ENCODE assay signal across 35 cellular contexts in genomic region chr19:34953092-34953491, GRCh38.
"Had no signal": no experiment of that assay in that cellular context is flagged by ENCODE, and none has a peak within 500 bp of the region (broad histone marks: within the 10 kb centered on the region; RNA-seq: fewer than 3 reads in every experiment).

No MANE protein-coding gene starts in this region.

- H3K27me3 Mint-ChIP-seq: activated B cell treated with CpG ODN at 0.5 μM for 24 hours; activated CD8-positive, alpha-beta memory T cell treated with anti-CD3 and anti-CD28 coated beads, Interleukin-2, amount 10 ng/mL, durations not matched to agents 7 days and 5 days; activated naive CD4-positive, alpha-beta T cell treated with anti-CD3 and anti-CD28 coated beads, Interleukin-2, amount 10 ng/mL, durations not matched to agents 7 days and 5 days; activated naive CD8-positive, alpha-beta T cell treated with anti-CD3 and anti-CD28 coated beads, Interleukin-2, amount 10 ng/mL, durations not matched to agents 7 days and 5 days; central memory CD8-positive, alpha-beta T cell; dendritic cell treated with granulocyte-macrophage colony-stimulating factor and Interleukin-4, amounts not matched to agents 40 ng/mL and 50 ng/mL, for 4 days; T-helper 17 cell had no signal

- H3K4me3 Mint-ChIP-seq: activated B cell treated with CpG ODN at 0.5 μM for 24 hours; activated CD8-positive, alpha-beta memory T cell treated with anti-CD3 and anti-CD28 coated beads, Interleukin-2, amount 10 ng/mL, durations not matched to agents 7 days and 5 days; activated CD8-positive, alpha-beta T cell treated with anti-CD3 and anti-CD28 coated beads, Interleukin-2, amount 10 ng/mL, durations not matched to agents 7 days and 5 days; activated naive CD4-positive, alpha-beta T cell treated with anti-CD3 and anti-CD28 coated beads, Interleukin-2, amount 10 ng/mL, durations not matched to agents 7 days and 5 days; activated naive CD8-positive, alpha-beta T cell treated with anti-CD3 and anti-CD28 coated beads, Interleukin-2, amount 10 ng/mL, durations not matched to agents 7 days and 5 days; activated T-cell treated with anti-CD3 and anti-CD28 coated beads, Interleukin-2, amount 50 U/mL, for 72 hours; central memory CD8-positive, alpha-beta T cell; dendritic cell treated with granulocyte-macrophage colony-stimulating factor and Interleukin-4, amounts not matched to agents 40 ng/mL and 50 ng/mL, for 4 days; T-helper 17 cell; T-helper 2 cell treated with Interferon-gamma antibody and Interleukin-4, amounts not matched to agents 5 μg/mL and 100 μg/mL, for 36 hours had no signal

- H3K27me3 ChIP-seq: brain microvascular endothelial cell, dorsolateral prefrontal cortex had no signal

- H3K4me3 ChIP-seq: coronary artery, dorsolateral prefrontal cortex had no signal

- FAIRE-seq: astrocyte, bronchial epithelial cell, endothelial cell of umbilical vein, frontal cortex had no signal

- H3K27ac ChIP-seq: brain microvascular endothelial cell, coronary artery, dorsolateral prefrontal cortex, epithelial cell of prostate, WERI-Rb-1 had no signal

- H3K4me1 Mint-ChIP-seq: activated B cell treated with CpG ODN at 0.5 μM for 24 hours; activated naive CD4-positive, alpha-beta T cell treated with anti-CD3 and anti-CD28 coated beads, Interleukin-2, amount 10 ng/mL, durations not matched to agents 7 days and 5 days; activated naive CD8-positive, alpha-beta T cell treated with anti-CD3 and anti-CD28 coated beads, Interleukin-2, amount 10 ng/mL, durations not matched to agents 7 days and 5 days; central memory CD8-positive, alpha-beta T cell; T-helper 17 cell had no signal

- ATAC-seq: activated CD4-positive, CD25-positive, alpha-beta regulatory T cell treated with anti-CD3 and anti-CD28 coated beads, Interleukin-2, amount 50 U/mL, for 24 hours; activated CD8-positive, alpha-beta memory T cell treated with anti-CD3 and anti-CD28 coated beads, Interleukin-2, amount 10 ng/mL, durations not matched to agents 7 days and 5 days; activated CD8-positive, alpha-beta T cell treated with anti-CD3 and anti-CD28 coated beads, Interleukin-2, amount 10 ng/mL, durations not matched to agents 7 days and 5 days; activated naive CD4-positive, alpha-beta T cell treated with anti-CD3 and anti-CD28 coated beads, Interleukin-2, amount 50 U/mL, for 72 hours; activated T-cell treated with anti-CD3 and anti-CD28 coated beads, Interleukin-2, amount 50 U/mL, for 72 hours; T-helper 17 cell had no signal

- H3K27ac Mint-ChIP-seq: activated B cell treated with CpG ODN at 0.5 μM for 24 hours; activated CD8-positive, alpha-beta memory T cell treated with anti-CD3 and anti-CD28 coated beads, Interleukin-2, amount 10 ng/mL, durations not matched to agents 7 days and 5 days; activated CD8-positive, alpha-beta T cell treated with anti-CD3 and anti-CD28 coated beads, Interleukin-2, amount 10 ng/mL, durations not matched to agents 7 days and 5 days; activated naive CD4-positive, alpha-beta T cell treated with anti-CD3 and anti-CD28 coated beads, Interleukin-2, amount 10 ng/mL, durations not matched to agents 7 days and 5 days; activated naive CD4-positive, alpha-beta T cell treated with anti-CD3 and anti-CD28 coated beads, Interleukin-2, amount 50 U/mL, for 72 hours; activated naive CD8-positive, alpha-beta T cell treated with anti-CD3 and anti-CD28 coated beads, Interleukin-2, amount 10 ng/mL, durations not matched to agents 7 days and 5 days; activated T-cell treated with anti-CD3 and anti-CD28 coated beads, Interleukin-2, amount 50 U/mL, for 72 hours; dendritic cell treated with granulocyte-macrophage colony-stimulating factor and Interleukin-4, amounts not matched to agents 40 ng/mL and 50 ng/mL, for 4 days; T-helper 17 cell; T-helper 2 cell treated with Interferon-gamma antibody and Interleukin-4, amounts not matched to agents 5 μg/mL and 100 μg/mL, for 36 hours had no signal

- DNase-seq: activated B cell treated with CpG ODN at 0.5 μM for 24 hours; activated CD4-positive, alpha-beta T cell treated with anti-CD3 and anti-CD28 coated beads for 48 hours; activated CD4-positive, alpha-beta T cell treated with anti-CD3 and anti-CD28 coated beads, Interleukin-2, amount 50 U/mL, for 1 hour; activated CD4-positive, alpha-beta T cell treated with anti-CD3 and anti-CD28 coated beads, Interleukin-2, amount 50 U/mL, for 48 hours; activated CD8-positive, alpha-beta memory T cell treated with anti-CD3 and anti-CD28 coated beads, Interleukin-2, amount 10 ng/mL, durations not matched to agents 7 days and 5 days; activated CD8-positive, alpha-beta memory T cell treated with anti-CD3 and anti-CD28 coated beads, Interleukin-2, amount 50 U/mL, for 4 hours; activated CD8-positive, alpha-beta T cell treated with anti-CD3 and anti-CD28 coated beads, Interleukin-2, amount 10 ng/mL, durations not matched to agents 7 days and 5 days; activated gamma-delta T cell; activated naive CD4-positive, alpha-beta T cell; activated naive CD4-positive, alpha-beta T cell treated with anti-CD3 and anti-CD28 coated beads, Interleukin-2, amount 10 ng/mL, durations not matched to agents 7 days and 5 days; activated naive CD8-positive, alpha-beta T cell treated with anti-CD3 and anti-CD28 coated beads, Interleukin-2, amount 10 ng/mL, durations not matched to agents 7 days and 5 days; activated T-cell treated with anti-CD3 and anti-CD28 coated beads, Interleukin-2, amount 50 U/mL, for 1 hour; activated T-cell treated with anti-CD3 and anti-CD28 coated beads, Interleukin-2, amount 50 U/mL, for 72 hours; amniotic stem cell; anterior cingulate cortex; brain microvascular endothelial cell; dorsolateral prefrontal cortex; effector memory CD4-positive, alpha-beta T cell; foreskin fibroblast; head of caudate nucleus; T-helper 1 cell; T-helper 17 cell; T1000; WERI-Rb-1 had no signal
